ENCODE assay signal across 8 cellular contexts in the genomic region with DNA sequence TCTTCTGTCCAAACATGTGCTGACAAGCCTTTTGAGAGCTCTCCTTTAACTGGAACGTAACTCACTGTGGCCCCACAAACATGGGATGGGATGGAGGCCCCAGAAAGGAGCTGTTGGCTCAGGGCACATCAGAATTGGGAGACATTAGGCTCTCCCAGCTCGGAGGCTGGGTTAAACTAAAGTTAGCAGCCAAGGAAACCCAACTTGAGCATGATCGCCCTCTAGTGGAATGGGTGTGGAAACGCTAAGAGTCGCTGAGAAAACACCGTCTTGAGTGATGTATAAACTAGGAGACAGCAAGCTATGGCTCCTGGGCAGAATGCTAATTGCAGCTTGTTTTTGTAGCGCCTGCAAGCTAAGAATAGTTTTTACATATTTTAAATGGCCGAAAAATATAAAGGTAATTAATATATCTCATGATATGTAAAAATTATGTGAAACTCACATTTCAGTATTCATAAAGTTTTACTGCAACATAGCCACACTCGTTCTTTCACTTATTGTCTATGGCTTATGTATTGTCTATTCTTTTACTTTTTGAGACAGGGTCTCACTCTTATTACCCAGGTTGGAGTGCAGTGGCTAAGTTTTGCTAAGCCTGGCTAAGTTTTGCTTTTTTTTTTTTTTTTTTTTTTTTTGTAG.
DNase-seq lines count a peak whose midpoint lies in the region; ATAC-seq lines count a peak whose summit lies in the region.

No MANE protein-coding gene starts in this region.

- no peaks in the 10 kb centered on the region for H3K9me3 ChIP-seq in CD4-positive, CD25-positive, alpha-beta regulatory T cell (ENCODE audit: control insufficient read depth in 2 of 2, low read length in 2 of 2)

- no peaks in the 10 kb centered on the region for H3K36me3 Mint-ChIP-seq in CD4-positive, CD25-positive, alpha-beta regulatory T cell

- H3K9me3 Mint-ChIP-seq in CD4-positive, CD25-positive, alpha-beta regulatory T cell: peaks cover 0 to 4% (median 0%) of the 10 kb centered on the region in 7 donors

- no peak overlapping the region for H3K4me3 Mint-ChIP-seq in CD4-positive, CD25-positive, alpha-beta regulatory T cell

- no peak overlapping the region for H3K27ac Mint-ChIP-seq in CD4-positive, CD25-positive, alpha-beta regulatory T cell

- H3K36me3 ChIP-seq in CD4-positive, CD25-positive, alpha-beta regulatory T cell (ENCODE audit: control insufficient read depth, insufficient read depth, low read length): no peaks in the 10 kb centered on the region

- H3K27me3 Mint-ChIP-seq in CD4-positive, CD25-positive, alpha-beta regulatory T cell: peaks cover 28% of the 10 kb centered on the region

- no peak overlapping the region for H3K4me3 ChIP-seq in CD4-positive, CD25-positive, alpha-beta regulatory T cell (ENCODE audit: low read depth, low read length)

- H3K27me3 ChIP-seq in CD4-positive, CD25-positive, alpha-beta regulatory T cell (ENCODE audit: control insufficient read depth, insufficient read depth, low read length): no peaks in the 10 kb centered on the region

- no peaks in the 10 kb centered on the region for H3K4me1 ChIP-seq in CD4-positive, CD25-positive, alpha-beta regulatory T cell (ENCODE audit: control insufficient read depth, insufficient read depth, low read length, poor library complexity, severe bottlenecking)

- H3K27ac ChIP-seq in CD4-positive, CD25-positive, alpha-beta regulatory T cell (ENCODE audit: insufficient read depth, low read length, poor library complexity, severe bottlenecking): no peak overlapping the region

- H3K4me1 Mint-ChIP-seq in CD4-positive, CD25-positive, alpha-beta regulatory T cell: no peaks in the 10 kb centered on the region

- DNase-seq in CD4-positive, CD25-positive, alpha-beta regulatory T cell: peak; percentile 13 to 69 (median 49)
- DNase-seq in NCI-H146 (lab: John Stamatoyannopoulos, UW) (peak; percentile 73), SW480 (ENCODE audit: low spot score) (peak; percentile 66), brain pericyte (ENCODE audit: low read depth, low spot score) (peak; percentile 46), iris pigment epithelial cell (ENCODE audit: low read depth) (peak; percentile 79)
- DNase-seq in stimulated activated CD4-positive, alpha-beta T cell treated with anti-CD3 and anti-CD28 coated beads, Interleukin-1b, Interleukin-23, amount 100 ng/mL, for 48 hours: peak; percentile 52

- peak; percentile 38 to 50 for ATAC-seq in CD4-positive, CD25-positive, alpha-beta regulatory T cell (ENCODE audit: low read depth in 2 of 2)
- peak; percentile 76 for ATAC-seq in GM19395 (IDR thresholded peaks at IDR 0.05; ENCODE audit: unreplicated experiment)
- no peak for ATAC-seq in GM19324 (IDR thresholded peaks at IDR 0.05; ENCODE audit: low FRiP score, unreplicated experiment)
